13 cellular contexts compared by ENCODE assay signal in genomic region chr7:137930616-137931015, GRCh38.
DNase-seq lines count a peak whose midpoint lies in the region; ATAC-seq and TF ChIP-seq lines count a peak whose summit lies in the region.
"Had no signal": no experiment of that assay in that cellular context is flagged by ENCODE, and none has a peak within 500 bp of the region (broad histone marks: within the 10 kb centered on the region; RNA-seq: fewer than 3 reads in every experiment).

No MANE protein-coding gene starts in this region.

- H3K27me3 ChIP-seq in thyroid gland, result no peaks in the 10 kb centered on the region
- H3K27me3 ChIP-seq in lower lobe of right lung (ENCODE audit: low read depth), result no peaks in the 10 kb centered on the region
- no peaks in the 10 kb centered on the region for H3K27me3 ChIP-seq in right lobe of liver
- H3K27me3 ChIP-seq: heart left ventricle, Peyer's patch had no signal

- H3K4me3 Mint-ChIP-seq in activated CD4-positive, alpha-beta memory T cell treated with anti-CD3 and anti-CD28 coated beads for 36 hours, result no peak overlapping the region
- H3K4me3 Mint-ChIP-seq in activated CD4-positive, alpha-beta memory T cell treated with anti-CD3 and anti-CD28 coated beads, Interleukin-2, amount 10 ng/mL, durations not matched to agents 7 days and 5 days, result no peak overlapping the region
- H3K4me3 Mint-ChIP-seq: memory B cell had no signal

- WGBS in thyroid gland, 2 donors, result 67 to 92% methylated on average over 2 of the region's 2 CpGs
- WGBS in right lobe of liver (ENCODE audit: insufficient coverage, low coverage, low lambda C conversion rate, missing lambda C conversion rate), result 73% methylated on average over 2 of the region's 2 CpGs

- H3K27me3 Mint-ChIP-seq in activated CD4-positive, alpha-beta memory T cell treated with anti-CD3 and anti-CD28 coated beads for 36 hours, result no peaks in the 10 kb centered on the region
- no peaks in the 10 kb centered on the region for H3K27me3 Mint-ChIP-seq in activated CD4-positive, alpha-beta memory T cell treated with anti-CD3 and anti-CD28 coated beads, Interleukin-2, amount 10 ng/mL, durations not matched to agents 7 days and 5 days
- H3K27me3 Mint-ChIP-seq: memory B cell had no signal

- no peaks in the 10 kb centered on the region for H3K9me3 Mint-ChIP-seq in activated CD4-positive, alpha-beta memory T cell treated with anti-CD3 and anti-CD28 coated beads for 36 hours
- no peaks in the 10 kb centered on the region for H3K9me3 Mint-ChIP-seq in activated CD4-positive, alpha-beta memory T cell treated with anti-CD3 and anti-CD28 coated beads, Interleukin-2, amount 10 ng/mL, durations not matched to agents 7 days and 5 days

- TF ChIP-seq POLR2A in thyroid gland (IDR thresholded peaks at IDR 0.05) (no peak), right lobe of liver (IDR thresholded peaks at IDR 0.05) (no peak)

- H3K9me3 ChIP-seq in thyroid gland (no peaks in the 10 kb centered on the region), lower lobe of right lung (no peaks in the 10 kb centered on the region), right lobe of liver (no peaks in the 10 kb centered on the region)
- H3K9me3 ChIP-seq: heart left ventricle, Peyer's patch had no signal

- TF ChIP-seq CTCF in fibroblast of pulmonary artery (IDR thresholded peaks at IDR 0.05; ENCODE audit: low read length, missing control alignments), result no peak
- no peak for TF ChIP-seq CTCF in thyroid gland (IDR thresholded peaks at IDR 0.05)
- TF ChIP-seq CTCF in lower lobe of right lung (IDR thresholded peaks at IDR 0.05), result no peak
- TF ChIP-seq CTCF in right lobe of liver (IDR thresholded peaks at IDR 0.05), result no peak

- POLR2A ChIA-PET in activated CD4-positive, alpha-beta memory T cell treated with anti-CD3 and anti-CD28 coated beads for 36 hours (lab: Charles Lee), result no interaction called here
- POLR2A ChIA-PET in activated CD4-positive, alpha-beta memory T cell treated with anti-CD3 and anti-CD28 coated beads, Interleukin-2, amount 10 ng/mL, durations not matched to agents 7 days and 5 days (lab: Charles Lee), result no interaction called here
- POLR2A ChIA-PET in HEK293T (lab: Yijun Ruan, JAX), result no interaction called here

- H3K36me3 ChIP-seq in thyroid gland (peaks cover 7 to 12% of the 10 kb centered on the region in 2 donors), lower lobe of right lung (peaks cover 26% of the 10 kb centered on the region), right lobe of liver (peaks cover 0 to 17% (median 5%) of the 10 kb centered on the region in 4 donors)

- H3K4me1 Mint-ChIP-seq in activated CD4-positive, alpha-beta memory T cell treated with anti-CD3 and anti-CD28 coated beads for 36 hours (ENCODE audit: low read depth), result peaks cover 47% of the 10 kb centered on the region
- peaks cover 29% of the 10 kb centered on the region for H3K4me1 Mint-ChIP-seq in activated CD4-positive, alpha-beta memory T cell treated with anti-CD3 and anti-CD28 coated beads, Interleukin-2, amount 10 ng/mL, durations not matched to agents 7 days and 5 days

- peak overlapping the region; percentile 54 for H3K27ac Mint-ChIP-seq in activated CD4-positive, alpha-beta memory T cell treated with anti-CD3 and anti-CD28 coated beads for 36 hours
- no peak overlapping the region for H3K27ac Mint-ChIP-seq in activated CD4-positive, alpha-beta memory T cell treated with anti-CD3 and anti-CD28 coated beads, Interleukin-2, amount 10 ng/mL, durations not matched to agents 7 days and 5 days
- H3K27ac Mint-ChIP-seq: memory B cell had no signal

- H3K36me3 Mint-ChIP-seq in activated CD4-positive, alpha-beta memory T cell treated with anti-CD3 and anti-CD28 coated beads for 36 hours, result peaks cover 27% of the 10 kb centered on the region
- peaks cover 44% of the 10 kb centered on the region for H3K36me3 Mint-ChIP-seq in activated CD4-positive, alpha-beta memory T cell treated with anti-CD3 and anti-CD28 coated beads, Interleukin-2, amount 10 ng/mL, durations not matched to agents 7 days and 5 days (ENCODE audit: low read depth)

- no peak for DNase-seq in activated CD4-positive, alpha-beta memory T cell treated with anti-CD3 and anti-CD28 coated beads for 36 hours
- DNase-seq in activated CD4-positive, alpha-beta memory T cell treated with anti-CD3 and anti-CD28 coated beads, Interleukin-2, amount 10 ng/mL, durations not matched to agents 7 days and 5 days, result no peak
- DNase-seq in fibroblast of pulmonary artery (ENCODE audit: low read depth) (peak; percentile 90), thyroid gland (no peak), lower lobe of right lung (no peak), right lobe of liver (no peak), HEK293T (ENCODE audit: extremely low spot score) (no peak)
- DNase-seq: heart left ventricle, NCI-H2227 treated with DMSO at 0.1 percent for 48 hours, Peyer's patch had no signal

- peak; percentile 60 for ATAC-seq in SK-N-SH treated with all-trans-retinoic acid at 6 μM for 48 hours
- ATAC-seq in lower lobe of right lung, result no peak
- no peak for ATAC-seq in right lobe of liver
- ATAC-seq: HCT116, heart left ventricle had no signal

- intact Hi-C loops in activated CD4-positive, alpha-beta memory T cell treated with anti-CD3 and anti-CD28 coated beads for 36 hours (cut with micrococcal nuclease), result loop anchor here (5.0 kb wide), 1 partner anchor 947 kb away; no protein-coding TSS in a partner anchor
- intact Hi-C loops in thyroid gland (cut with DNase I) (no loop called here), lower lobe of right lung (cut with DNase I) (no loop called here), right lobe of liver (cut with DNase I) (no loop called here)

- H3K4me1 ChIP-seq in thyroid gland (peaks cover 34 to 55% of the 10 kb centered on the region in 2 donors), lower lobe of right lung (peaks cover 54% of the 10 kb centered on the region), right lobe of liver (peaks cover 0 to 7% (median 0%) of the 10 kb centered on the region in 4 donors)

- H3K4me3 ChIP-seq in fibroblast of pulmonary artery (replicated peaks; ENCODE audit: low read depth, low read length) (no peak overlapping the region), thyroid gland (replicated peaks in 1 of 3) (no peak overlapping the region), lower lobe of right lung (no peak overlapping the region), right lobe of liver (no peak overlapping the region)
- H3K4me3 ChIP-seq: heart left ventricle, Peyer's patch had no signal

- CTCF ChIA-PET in activated CD4-positive, alpha-beta memory T cell treated with anti-CD3 and anti-CD28 coated beads for 36 hours (lab: Charles Lee), result interaction anchor here (0.6 kb wide), 1 partner anchor 392 kb away, joined by 3 read pairs; no protein-coding TSS in a partner anchor
- CTCF ChIA-PET in activated CD4-positive, alpha-beta memory T cell treated with anti-CD3 and anti-CD28 coated beads, Interleukin-2, amount 10 ng/mL, durations not matched to agents 7 days and 5 days (lab: Charles Lee), result no interaction called here
- CTCF ChIA-PET in HEK293T (lab: Yijun Ruan, JAX), result no interaction called here

- peak overlapping the region in 2 of 3 donors; percentile 12 to 32 for H3K27ac ChIP-seq in thyroid gland
- no peak overlapping the region for H3K27ac ChIP-seq in lower lobe of right lung
- H3K27ac ChIP-seq in right lobe of liver, result no peak overlapping the region
- H3K27ac ChIP-seq: Peyer's patch had no signal

TF ChIP-seq in SK-N-SH treated with all-trans-retinoic acid at 6 μM for 48 hours, 23 proteins besides CTCF, POLR2A, EP300 and RAD21 (continues in another document):
- no peak for TF ChIP-seq TSHZ2 (CRISPR knock-in tag; IDR thresholded peaks at IDR 0.05)

TF ChIP-seq in HEK293T, 16 proteins besides CTCF, POLR2A, EP300 and RAD21:
- TF ChIP-seq L3MBTL2 (conservative IDR thresholded peaks at IDR 0.05), result no peak
- no peak for TF ChIP-seq FOXA1 (IDR thresholded peaks at IDR 0.05)
TF ChIP-seq in HEK293T: peak in this region for 0.

Comparison
In these comparisons a context has a peak if more than half of its experiments do, and no peak if none do; other contexts are left out.
1. H3K27ac ChIP-seq: peak in thyroid gland (2 of 3); none in lower lobe of right lung (single experiment) and right lobe of liver (0 of 3).